7 cellular contexts compared by ENCODE assay signal in genomic region chr22:38505595-38506117, GRCh38. TPM values are rescaled to one million over a fixed set of nuclear protein-coding genes. Genes with fewer than 3 reads are reported as not detected.
DNase-seq lines count a peak whose midpoint lies in the region; TF ChIP-seq lines count a peak whose summit lies in the region.

No MANE protein-coding gene starts in this region.

- peak overlapping the region; percentile 98 for H3K27ac ChIP-seq in MM.1S (ENCODE audit: low read length)

- peak overlapping the region; percentile 100 for H3K9ac ChIP-seq in MM.1S (ENCODE audit: low read length)
- H3K9ac ChIP-seq in mucosa of stomach (ENCODE audit: low read length): peak overlapping the region; percentile 100

- peaks cover 9% of the 10 kb centered on the region; the same call in 1 of the 2 replicates for H3F3A ChIP-seq in MM.1S (ENCODE audit: insufficient read depth, low read length)

- H3K4me2 ChIP-seq in MM.1S (ENCODE audit: low read depth, low read length): peak overlapping the region; percentile 97

- no peak for TF ChIP-seq POLR2A in erythroblast (IDR thresholded peaks at IDR 0.05; ENCODE audit: low read length)

- no peaks in the 10 kb centered on the region for H3K9me3 ChIP-seq in MM.1S (replicated peaks; ENCODE audit: insufficient read depth, low read length)
- H3K9me3 ChIP-seq in mucosa of stomach (ENCODE audit: control insufficient read depth, low read length): no peaks in the 10 kb centered on the region

- peaks cover 39% of the 10 kb centered on the region for H4K20me1 ChIP-seq in MM.1S (ENCODE audit: insufficient read depth, low read length)

- peak overlapping the region; percentile 80; the same call in 1 of the 2 replicates for H2AFZ ChIP-seq in MM.1S (ENCODE audit: low read length)

- no peaks in the 10 kb centered on the region for H3K27me3 ChIP-seq in H7 (ENCODE audit: control insufficient read depth, insufficient read depth, low read length)
- H3K27me3 ChIP-seq in MM.1S (replicated peaks; ENCODE audit: insufficient read depth, low read length): no peaks in the 10 kb centered on the region
- no peaks in the 10 kb centered on the region for H3K27me3 ChIP-seq in mucosa of stomach (ENCODE audit: control insufficient read depth, insufficient read depth, low read length)

- peak overlapping the region; percentile 98 for H3K4me3 ChIP-seq in GM12875 (ENCODE audit: low read depth, low read length)
- H3K4me3 ChIP-seq in H7 (ENCODE audit: insufficient read depth, low read depth, low read length): peak overlapping the region; percentile 94
- peak overlapping the region; percentile 97 for H3K4me3 ChIP-seq in MM.1S (ENCODE audit: low read length)
- H3K4me3 ChIP-seq in mucosa of stomach (ENCODE audit: low read length): peak overlapping the region; percentile 90

- peaks cover 14% of the 10 kb centered on the region for H3K4me1 ChIP-seq in MM.1S (ENCODE audit: low read length)
- peaks cover 23% of the 10 kb centered on the region for H3K4me1 ChIP-seq in mucosa of stomach (ENCODE audit: control insufficient read depth, insufficient read depth, low read length)

- peaks cover 55% of the 10 kb centered on the region for H3K79me2 ChIP-seq in MM.1S (ENCODE audit: low read length)

- no peaks in the 10 kb centered on the region for H3K9me2 ChIP-seq in MM.1S (replicated peaks; ENCODE audit: insufficient read depth, low read length)

- DNase-seq in H7 (peak; percentile 90), MM.1S (peak; percentile 53), erythroblast (lab: John Stamatoyannopoulos, UW) (peak; percentile 85 to 92)
- DNase-seq in activated CD8-positive, alpha-beta memory T cell treated with anti-CD3 and anti-CD28 coated beads, Interleukin-2, amount 50 U/mL, for 1 hour (ENCODE audit: extremely low read depth): peak; percentile 12
- peak; percentile 38 for DNase-seq in stimulated activated CD8-positive, alpha-beta memory T cell treated with anti-CD3 and anti-CD28 coated beads, Interleukin-7, amount 100 ng/mL, for 24 hours (ENCODE audit: low read depth)

- TF ChIP-seq CTCF in GM12875 (IDR thresholded peaks at IDR 0.05; ENCODE audit: borderline replicate concordance, insufficient read depth, low read depth, low read length) (no peak), MM.1S (IDR thresholded peaks at IDR 0.05; ENCODE audit: low read length) (no peak)

- peaks cover 15% of the 10 kb centered on the region for H3K36me3 ChIP-seq in H7 (replicated peaks; ENCODE audit: control insufficient read depth, insufficient read depth, low read length)
- H3K36me3 ChIP-seq in MM.1S (replicated peaks; ENCODE audit: insufficient read depth, low read length): no peaks in the 10 kb centered on the region; the same call in 1 of the 2 replicates
- H3K36me3 ChIP-seq in mucosa of stomach (ENCODE audit: control insufficient read depth, insufficient read depth, low read length): peaks cover 5% of the 10 kb centered on the region

RNA-seq across cellular contexts. Expression of gene DDX17, which starts 0.5 kb away (rescaled TPM):
- 257 and 288 TPM in 2 replicates for total RNA-seq in H7 (2014; rRNA removed; shearing (Covaris generic))

RNA-seq across cellular contexts. Expression of gene KDELR3, which starts 37.8 kb away (rescaled TPM):
- 4.5 and 8.2 TPM in 2 replicates for total RNA-seq in H7 (2014; rRNA removed; shearing (Covaris generic))

RNA-seq across cellular contexts. Expression of gene KCNJ4, which starts 50.7 kb away (rescaled TPM):
- total RNA-seq in H7 (2014; rRNA removed; shearing (Covaris generic)): 3.4 and 5.9 TPM in 2 replicates

Comparison
In these comparisons a context has a peak if more than half of its experiments do, and no peak if none do; other contexts are left out.
1. Peak in every context shown above with its lines: DNase-seq, H3K4me3 ChIP-seq and H3K27ac ChIP-seq.
2. DNase-seq: peak in every context shown above with its lines; median percentile 90 in H7; 88 in erythroblast; 53 in MM.1S; 38 in stimulated activated CD8-positive, alpha-beta memory T cell treated with anti-CD3 and anti-CD28 coated beads, Interleukin-7, amount 100 ng/mL, for 24 hours; 12 in activated CD8-positive, alpha-beta memory T cell treated with anti-CD3 and anti-CD28 coated beads, Interleukin-2, amount 50 U/mL, for 1 hour.